ENCODE assay signal across 15 cellular contexts in the genomic region with DNA sequence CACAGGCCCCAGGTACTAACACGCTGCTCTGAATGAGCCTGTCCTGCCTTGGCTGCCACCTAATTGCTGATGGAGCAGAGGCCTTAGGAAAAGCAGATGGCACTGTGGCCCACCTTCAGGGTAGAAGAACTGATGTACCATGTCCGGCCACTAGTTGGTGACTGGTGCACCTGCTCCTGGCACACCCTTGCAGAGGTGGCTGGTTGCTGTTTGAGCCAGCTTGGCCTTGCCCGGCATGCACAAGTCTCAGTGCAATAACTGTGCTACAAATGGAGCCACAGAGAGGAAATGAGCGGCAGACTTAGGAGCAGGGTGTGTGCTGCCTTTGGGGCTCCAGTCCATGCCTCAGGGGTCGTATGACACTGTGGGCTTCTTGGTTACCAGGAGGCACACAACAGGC. TPM values are rescaled to one million over a fixed set of nuclear protein-coding genes. Genes with fewer than 3 reads are reported as not detected.
"Had no signal": no experiment of that assay in that cellular context is flagged by ENCODE, and none has a peak within 500 bp of the region (broad histone marks: within the 10 kb centered on the region; RNA-seq: fewer than 3 reads in every experiment).

No MANE protein-coding gene starts in this region.

RNA-seq across cellular contexts. Expression of a gene that starts 54.4 kb away (rescaled TPM):
- total RNA-seq: esophagus mucosa, esophagus squamous epithelium, gastrocnemius medialis, glomerular endothelial cell, heart right ventricle, kidney epithelial cell, left cardiac atrium, left lung, left ventricle myocardium superior, lower leg skin, lower lobe of right lung, mesenteric fat pad, mesothelial cell of epicardium, myocyte had no signal
- polyA plus RNA-seq: heart right ventricle, keratinocyte had no signal
